Comparison of ENCODE assay signal across 2 cellular contexts in genomic region chr10:442209-442608, GRCh38.
TF ChIP-seq lines count a peak whose summit lies in the region.

No MANE protein-coding gene starts in this region.

TF ChIP-seq in liver, 16 proteins besides CTCF, POLR2A, EP300 and RAD21 (continued from another document):
- TF ChIP-seq REST (IDR thresholded peaks at IDR 0.05) (no peak), HNF4A (conservative IDR thresholded peaks at IDR 0.05) (peak in 1 of 2 donors; percentile 36), HNF4G (IDR thresholded peaks at IDR 0.05) (peak; percentile 11), FOXA2 (IDR thresholded peaks at IDR 0.05) (no peak), NR2F2 (IDR thresholded peaks at IDR 0.05) (no peak)
- TF ChIP-seq, protein P1, sequence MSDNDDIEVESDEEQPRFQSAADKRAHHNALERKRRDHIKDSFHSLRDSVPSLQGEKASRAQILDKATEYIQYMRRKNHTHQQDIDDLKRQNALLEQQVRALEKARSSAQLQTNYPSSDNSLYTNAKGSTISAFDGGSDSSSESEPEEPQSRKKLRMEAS (IDR thresholded peaks at IDR 0.05), result no peak
- TF ChIP-seq, protein P2, sequence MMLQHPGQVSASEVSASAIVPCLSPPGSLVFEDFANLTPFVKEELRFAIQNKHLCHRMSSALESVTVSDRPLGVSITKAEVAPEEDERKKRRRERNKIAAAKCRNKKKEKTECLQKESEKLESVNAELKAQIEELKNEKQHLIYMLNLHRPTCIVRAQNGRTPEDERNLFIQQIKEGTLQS (IDR thresholded peaks at IDR 0.05), result no peak
TF ChIP-seq in liver: peak in this region for 2.

TF ChIP-seq in HepG2, 621 proteins besides CTCF, POLR2A, EP300 and RAD21 (continued from another document):
- no peak for TF ChIP-seq SUZ12 (IDR thresholded peaks at IDR 0.05; ENCODE audit: low read depth, low read length)
